ENCODE assay signal across 13 cellular contexts in genomic region chr14:34030864-34031263, GRCh38.
A peak's percentile ranks its signal among the peaks of the same experiment; 100 is the strongest.
DNase-seq lines count a peak whose midpoint lies in the region; ATAC-seq and TF ChIP-seq lines count a peak whose summit lies in the region.
"Had no signal": no experiment of that assay in that cellular context is flagged by ENCODE, and none has a peak within 500 bp of the region (broad histone marks: within the 10 kb centered on the region; RNA-seq: fewer than 3 reads in every experiment).

No MANE protein-coding gene starts in this region.

- peak overlapping the region in 1 of 7 donors; percentile 36 for H3K4me3 Mint-ChIP-seq in CD8-positive, alpha-beta memory T cell
- H3K4me3 Mint-ChIP-seq: CD8-positive, alpha-beta T cell; effector memory CD8-positive, alpha-beta T cell; immature natural killer cell had no signal

- 0 to 3% methylated on average over 1 of the region's 1 CpG for WGBS in GM23248 (ENCODE audit: low coverage in 1 of 2, low lambda C conversion rate in 2 of 2, missing lambda C conversion rate in 2 of 2), 2 experiments

- peak overlapping the region; percentile 20 for H3K4me2 ChIP-seq in GM23248 (ENCODE audit: unreplicated experiment)

- H3K27me3 ChIP-seq in GM23248 (replicated peaks; ENCODE audit: insufficient read depth): no peaks in the 10 kb centered on the region
- H3K27me3 ChIP-seq in CD8-positive, alpha-beta memory T cell (ENCODE audit: insufficient read depth, low read length, poor library complexity, severe bottlenecking): no peaks in the 10 kb centered on the region

- no peaks in the 10 kb centered on the region for H3K4me1 Mint-ChIP-seq in CD8-positive, alpha-beta memory T cell

- peaks cover 1 to 3% of the 10 kb centered on the region in 2 donors for H3K27me3 Mint-ChIP-seq in CD8-positive, alpha-beta memory T cell
- H3K27me3 Mint-ChIP-seq: effector memory CD8-positive, alpha-beta T cell had no signal

- in situ Hi-C loops in GM23248 (cut with MboI) (no loop called here), astrocyte of the spinal cord (cut with HindIII; ENCODE audit: low sequenced_read_pairs) (no loop called here)

- no peak overlapping the region for H3K9ac ChIP-seq in GM23248

- DNase-seq in GM23248: peak; percentile 70
- peak; percentile 23 for DNase-seq in astrocyte of the spinal cord (ENCODE audit: low read depth, low spot score)
- peak; percentile 33 for DNase-seq in left cardiac atrium
- DNase-seq in sciatic nerve (ENCODE audit: low spot score): peak; percentile 64
- no peak for DNase-seq in CD8-positive, alpha-beta memory T cell
- DNase-seq in NCI-H1930 (lab: John Stamatoyannopoulos, UW): no peak
- DNase-seq in SW 1271 (lab: John Stamatoyannopoulos, UW): no peak
- no peak for DNase-seq in NCI-H526 treated with DMSO at 0.1 percent for 48 hours (lab: John Stamatoyannopoulos, UW)
- DNase-seq: CD8-positive, alpha-beta T cell; effector memory CD8-positive, alpha-beta T cell; immature natural killer cell; NCI-H1436 treated with DMSO at 0.1 percent for 48 hours had no signal

- intact Hi-C loops in left cardiac atrium (cut with DNase I): no loop called here
- intact Hi-C loops in sciatic nerve (cut with DNase I): no loop called here

- ATAC-seq in left cardiac atrium (peak in 1 of 2 donors; percentile 52), sciatic nerve (peak; percentile 69)
- ATAC-seq: activated CD4-positive, CD25-positive, alpha-beta regulatory T cell treated with anti-CD3 and anti-CD28 coated beads, Interleukin-2, amount 50 U/mL, for 24 hours; CD8-positive, alpha-beta T cell; effector memory CD8-positive, alpha-beta T cell had no signal

- H3K4me1 ChIP-seq in GM23248 (ENCODE audit: insufficient read depth): peaks cover 12% of the 10 kb centered on the region
- H3K4me1 ChIP-seq in CD8-positive, alpha-beta memory T cell (ENCODE audit: insufficient read depth, low read length): peaks cover 4% of the 10 kb centered on the region

- no peak overlapping the region for H2AFZ ChIP-seq in GM23248

- POLR2A ChIA-PET in CD8-positive, alpha-beta memory T cell (lab: Charles Lee): no interaction called here

- no peak overlapping the region for H3K27ac Mint-ChIP-seq in CD8-positive, alpha-beta memory T cell
- H3K27ac Mint-ChIP-seq: CD8-positive, alpha-beta T cell; effector memory CD8-positive, alpha-beta T cell; immature natural killer cell had no signal

- H3K4me3 ChIP-seq in GM23248: no peak overlapping the region
- H3K4me3 ChIP-seq in astrocyte of the spinal cord (ENCODE audit: low read depth, low read length): no peak overlapping the region
- no peak overlapping the region for H3K4me3 ChIP-seq in CD8-positive, alpha-beta memory T cell (ENCODE audit: low read length)

- no peaks in the 10 kb centered on the region for H3K9me3 ChIP-seq in GM23248 (ENCODE audit: low read depth)
- H3K9me3 ChIP-seq in CD8-positive, alpha-beta memory T cell (ENCODE audit: low read length): no peaks in the 10 kb centered on the region

- peaks cover 0 to 2% (median 0%) of the 10 kb centered on the region in 5 donors for H3K9me3 Mint-ChIP-seq in CD8-positive, alpha-beta memory T cell
- H3K9me3 Mint-ChIP-seq: CD8-positive, alpha-beta T cell had no signal

- H3K36me3 ChIP-seq in GM23248 (ENCODE audit: low read depth): no peaks in the 10 kb centered on the region
- H3K36me3 ChIP-seq in CD8-positive, alpha-beta memory T cell (ENCODE audit: insufficient read depth, low read length): no peaks in the 10 kb centered on the region

- H3K27ac ChIP-seq in GM23248: no peak overlapping the region
- no peak overlapping the region for H3K27ac ChIP-seq in CD8-positive, alpha-beta memory T cell (ENCODE audit: low read depth, low read length)

- no peaks in the 10 kb centered on the region for H3F3A ChIP-seq in GM23248 (ENCODE audit: insufficient read depth)

- CTCF ChIA-PET in CD8-positive, alpha-beta memory T cell (lab: Charles Lee): no interaction called here

- H3K36me3 Mint-ChIP-seq in CD8-positive, alpha-beta memory T cell: peaks cover 0 to 2% (median 0%) of the 10 kb centered on the region in 3 donors
- H3K36me3 Mint-ChIP-seq: CD8-positive, alpha-beta T cell; immature natural killer cell had no signal

- H3K9me2 ChIP-seq in GM23248 (ENCODE audit: insufficient read depth): no peaks in the 10 kb centered on the region

- no peaks in the 10 kb centered on the region for H4K20me1 ChIP-seq in GM23248 (ENCODE audit: insufficient read depth)

- no peak for TF ChIP-seq CTCF in astrocyte of the spinal cord (IDR thresholded peaks at IDR 0.05; ENCODE audit: low read depth, low read length)

- no peaks in the 10 kb centered on the region for H3K79me2 ChIP-seq in GM23248 (ENCODE audit: insufficient read depth)

Comparison
In these comparisons a context has a peak if more than half of its experiments do, and no peak if none do; other contexts are left out.
1. DNase-seq: peak in GM23248 (single experiment), astrocyte of the spinal cord (single experiment), left cardiac atrium (single experiment) and sciatic nerve (single experiment); none in CD8-positive, alpha-beta memory T cell (0 of 5), NCI-H1930 (0 of 2), SW 1271 (0 of 2) and NCI-H526 treated with DMSO at 0.1 percent for 48 hours (single experiment).